In the genomic region with DNA sequence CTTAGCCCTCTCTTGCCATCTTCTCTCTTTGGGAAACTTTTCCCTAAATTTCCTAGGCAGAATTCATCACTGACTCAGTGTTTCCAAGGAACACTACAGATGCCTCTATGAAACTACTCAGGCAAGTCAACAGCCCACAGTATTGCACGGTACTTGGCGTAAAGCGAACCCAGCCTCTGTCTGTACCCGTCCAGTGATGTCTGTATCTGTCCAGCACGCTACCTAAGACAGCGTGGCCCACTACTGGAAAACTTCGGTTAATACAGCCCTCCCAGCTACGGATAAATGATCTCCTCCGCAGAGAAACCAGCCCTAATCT, we compare ENCODE assay signal across 8 cellular contexts. TPM values are rescaled to one million over a fixed set of nuclear protein-coding genes. Genes with fewer than 3 reads are reported as not detected.
DNase-seq lines count a peak whose midpoint lies in the region; ATAC-seq, FAIRE-seq and TF ChIP-seq lines count a peak whose summit lies in the region.

No MANE protein-coding gene starts in this region.

- H3F3A ChIP-seq in neural cell (ENCODE audit: insufficient read depth, low read length, poor library complexity, severe bottlenecking) = no peaks in the 10 kb centered on the region

- peak overlapping the region; percentile 72 for H3K27ac ChIP-seq in neural cell (ENCODE audit: low read length)

- peak overlapping the region; percentile 43 for H2AFZ ChIP-seq in neural cell (ENCODE audit: low read depth, low read length)

- no peak for TF ChIP-seq EP300 in neural cell (conservative IDR thresholded peaks at IDR 0.05; ENCODE audit: poor library complexity, severe bottlenecking)

- no peaks in the 10 kb centered on the region for H3K27me3 ChIP-seq in neural cell (ENCODE audit: insufficient read depth, low read depth, low read length)

- H3K9me3 ChIP-seq in neural cell (ENCODE audit: low read length) = no peaks in the 10 kb centered on the region

- TF ChIP-seq POLR2A in GM18505 (IDR thresholded peaks at IDR 0.05; ENCODE audit: borderline replicate concordance, extremely low read depth, insufficient read depth, insufficient read length) = no peak
- TF ChIP-seq POLR2A in GM12891 (IDR thresholded peaks at IDR 0.05; ENCODE audit: low read depth, low read length) = no peak

- DNase-seq in RPMI8226 = peak; percentile 24
- no peak for DNase-seq in epithelial cell of proximal tubule (ENCODE audit: low read depth)
- DNase-seq in NCI-H2171 treated with DMSO at 0.1 percent for 48 hours (lab: John Stamatoyannopoulos, UW) = no peak
- DNase-seq in HPDE6-E6E7 (ENCODE audit: extremely low spot score) = no peak
- no peak for DNase-seq in GM12891 (ENCODE audit: insufficient read length, low spot score)

- H3K4me2 ChIP-seq in neural cell (ENCODE audit: low read length) = peak overlapping the region; percentile 68

- peaks cover 15% of the 10 kb centered on the region for H3K79me2 ChIP-seq in neural cell (replicated peaks; ENCODE audit: insufficient read depth, low read length)

- no peak for FAIRE-seq in GM12891 (lab: Jason Lieb, UNC)

- TF ChIP-seq RAD21 in neural cell (conservative IDR thresholded peaks at IDR 0.05) = no peak

- no peaks in the 10 kb centered on the region for H3K36me3 ChIP-seq in neural cell (ENCODE audit: insufficient read depth, low read length)

- peak; percentile 21 for ATAC-seq in GM18505 (IDR thresholded peaks at IDR 0.05; ENCODE audit: unreplicated experiment)
- ATAC-seq in HG02763 (IDR thresholded peaks at IDR 0.05; ENCODE audit: unreplicated experiment) = peak; percentile 3

- TF ChIP-seq CTCF in epithelial cell of proximal tubule (conservative IDR thresholded peaks at IDR 0.05; ENCODE audit: low read depth, low read length) = peak; percentile 21
- no peak for TF ChIP-seq CTCF in neural cell (IDR thresholded peaks at IDR 0.05; ENCODE audit: poor library complexity, severe bottlenecking)

- no peaks in the 10 kb centered on the region for H3K9me2 ChIP-seq in neural cell (ENCODE audit: insufficient read depth, low read length)

- H3K4me3 ChIP-seq in epithelial cell of proximal tubule (ENCODE audit: low read depth, low read length) (peak overlapping the region; percentile 94), neural cell (ENCODE audit: low read length) (peak overlapping the region; percentile 76)

- H3K9ac ChIP-seq in neural cell (ENCODE audit: low read length) = peak overlapping the region; percentile 78

- no peaks in the 10 kb centered on the region for H4K20me1 ChIP-seq in neural cell (ENCODE audit: insufficient read depth)

TF ChIP-seq in neural cell, 6 proteins besides CTCF, POLR2A, EP300 and RAD21:
- no peak for TF ChIP-seq POLR2AphosphoS5 (IDR thresholded peaks at IDR 0.05)
- TF ChIP-seq, protein P1, sequence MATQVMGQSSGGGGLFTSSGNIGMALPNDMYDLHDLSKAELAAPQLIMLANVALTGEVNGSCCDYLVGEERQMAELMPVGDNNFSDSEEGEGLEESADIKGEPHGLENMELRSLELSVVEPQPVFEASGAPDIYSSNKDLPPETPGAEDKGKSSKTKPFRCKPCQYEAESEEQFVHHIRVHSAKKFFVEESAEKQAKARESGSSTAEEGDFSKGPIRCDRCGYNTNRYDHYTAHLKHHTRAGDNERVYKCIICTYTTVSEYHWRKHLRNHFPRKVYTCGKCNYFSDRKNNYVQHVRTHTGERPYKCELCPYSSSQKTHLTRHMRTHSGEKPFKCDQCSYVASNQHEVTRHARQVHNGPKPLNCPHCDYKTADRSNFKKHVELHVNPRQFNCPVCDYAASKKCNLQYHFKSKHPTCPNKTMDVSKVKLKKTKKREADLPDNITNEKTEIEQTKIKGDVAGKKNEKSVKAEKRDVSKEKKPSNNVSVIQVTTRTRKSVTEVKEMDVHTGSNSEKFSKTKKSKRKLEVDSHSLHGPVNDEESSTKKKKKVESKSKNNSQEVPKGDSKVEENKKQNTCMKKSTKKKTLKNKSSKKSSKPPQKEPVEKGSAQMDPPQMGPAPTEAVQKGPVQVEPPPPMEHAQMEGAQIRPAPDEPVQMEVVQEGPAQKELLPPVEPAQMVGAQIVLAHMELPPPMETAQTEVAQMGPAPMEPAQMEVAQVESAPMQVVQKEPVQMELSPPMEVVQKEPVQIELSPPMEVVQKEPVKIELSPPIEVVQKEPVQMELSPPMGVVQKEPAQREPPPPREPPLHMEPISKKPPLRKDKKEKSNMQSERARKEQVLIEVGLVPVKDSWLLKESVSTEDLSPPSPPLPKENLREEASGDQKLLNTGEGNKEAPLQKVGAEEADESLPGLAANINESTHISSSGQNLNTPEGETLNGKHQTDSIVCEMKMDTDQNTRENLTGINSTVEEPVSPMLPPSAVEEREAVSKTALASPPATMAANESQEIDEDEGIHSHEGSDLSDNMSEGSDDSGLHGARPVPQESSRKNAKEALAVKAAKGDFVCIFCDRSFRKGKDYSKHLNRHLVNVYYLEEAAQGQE (IDR thresholded peaks at IDR 0.05; ENCODE audit: borderline replicate concordance) = no peak
- TF ChIP-seq SMC3 (conservative IDR thresholded peaks at IDR 0.05; ENCODE audit: poor library complexity) = no peak
- no peak for TF ChIP-seq TAF1 (IDR thresholded peaks at IDR 0.05; ENCODE audit: low read depth)
- TF ChIP-seq EZH2 (IDR thresholded peaks at IDR 0.05; ENCODE audit: borderline replicate concordance, insufficient read depth, low read length, poor library complexity, severe bottlenecking) = no peak
- no peak for TF ChIP-seq MXI1 (conservative IDR thresholded peaks at IDR 0.05; ENCODE audit: poor library complexity, severe bottlenecking)

TF ChIP-seq in GM12891, 5 proteins besides CTCF, POLR2A, EP300 and RAD21:
- TF ChIP-seq PAX5 (IDR thresholded peaks at IDR 0.05; ENCODE audit: insufficient read depth, low read length, severe bottlenecking) (no peak), TAF1 (IDR thresholded peaks at IDR 0.05; ENCODE audit: low read depth, low read length) (no peak), POU2F2 (IDR thresholded peaks at IDR 0.05; ENCODE audit: low read depth, low read length) (no peak), POLR2AphosphoS5 (IDR thresholded peaks at IDR 0.05; ENCODE audit: low read depth, low read length) (no peak), SPI1 (IDR thresholded peaks at IDR 0.05; ENCODE audit: low read depth, low read length) (no peak)

RNA-seq across cellular contexts. Expression of a gene that starts 0.5 kb away (rescaled TPM):
- total RNA-seq in epithelial cell of proximal tubule = 62.7 and 79.1 TPM in 2 replicates
- 160 and 170 TPM in 2 replicates for polyA plus RNA-seq in neural cell
- 65.8 and 73.5 TPM in 2 replicates for polyA minus RNA-seq in neural cell
- 68.3 TPM for polyA plus RNA-seq in GM12891 (2012; ENCODE audit: low read depth, missing spikeins)

RNA-seq across cellular contexts. Expression of a gene that starts 34.6 kb away (rescaled TPM):
- total RNA-seq in epithelial cell of proximal tubule = 10.2 and 11.1 TPM in 2 replicates
- polyA plus RNA-seq in neural cell = 0.66 TPM in 1 of 2 replicates, not detected in the other
- not detected in 2 replicates for polyA minus RNA-seq in neural cell
- 2.6 TPM for polyA plus RNA-seq in GM12891 (2012; ENCODE audit: low read depth, missing spikeins)

RNA-seq across cellular contexts. Expression of a gene that starts 41.2 kb away (rescaled TPM):
- not detected in 2 replicates for total RNA-seq in epithelial cell of proximal tubule
- polyA plus RNA-seq in neural cell = 7.0 and 8.7 TPM in 2 replicates
- 1.7 and 3.2 TPM in 2 replicates for polyA minus RNA-seq in neural cell
- 0.42 TPM for polyA plus RNA-seq in GM12891 (2012; ENCODE audit: low read depth, missing spikeins)
